ENCODE assay signal across 8 cellular contexts in genomic region chr4:172202480-172203076, GRCh38.
A peak's percentile ranks its signal among the peaks of the same experiment; 100 is the strongest.
DNase-seq lines count a peak whose midpoint lies in the region; ATAC-seq and TF ChIP-seq lines count a peak whose summit lies in the region.

No MANE protein-coding gene starts in this region.

- H3K4me1 Mint-ChIP-seq in GM23338 (no peaks in the 10 kb centered on the region), neural progenitor cell (peaks cover 3% of the 10 kb centered on the region)
- H3K4me1 Mint-ChIP-seq in activated T-helper 1 cell treated with anti-CD3 and anti-CD28 coated beads, Interleukin-12 subunit alpha, Interleukin-12 subunit beta, Interleukin-2, Interleukin-4 antibody, amounts not matched to agents 30 ng/mL and 10 ng/mL and 1 ng/mL, durations not matched to agents 14 hours and 24 hours and 36 hours (ENCODE audit: low read depth): no peaks in the 10 kb centered on the region

- no peaks in the 10 kb centered on the region for H3K9me2 ChIP-seq in GM23338 (ENCODE audit: insufficient read depth)

- no peak overlapping the region for H3K4me2 ChIP-seq in GM23338
- H3K4me2 ChIP-seq in neural progenitor cell: no peak overlapping the region

- no peak overlapping the region for H3K4me3 Mint-ChIP-seq in GM23338
- no peak overlapping the region for H3K4me3 Mint-ChIP-seq in neural progenitor cell
- no peak overlapping the region for H3K4me3 Mint-ChIP-seq in activated T-helper 1 cell treated with anti-CD3 and anti-CD28 coated beads, Interleukin-12 subunit alpha, Interleukin-12 subunit beta, Interleukin-2, Interleukin-4 antibody, amounts not matched to agents 30 ng/mL and 10 ng/mL and 1 ng/mL, durations not matched to agents 14 hours and 24 hours and 36 hours

- H3K27ac Mint-ChIP-seq in GM23338: no peak overlapping the region
- H3K27ac Mint-ChIP-seq in neural progenitor cell: no peak overlapping the region
- no peak overlapping the region for H3K27ac Mint-ChIP-seq in activated T-helper 1 cell treated with anti-CD3 and anti-CD28 coated beads, Interleukin-12 subunit alpha, Interleukin-12 subunit beta, Interleukin-2, Interleukin-4 antibody, amounts not matched to agents 30 ng/mL and 10 ng/mL and 1 ng/mL, durations not matched to agents 14 hours and 24 hours and 36 hours

- H3K4me1 ChIP-seq in GM23338 (ENCODE audit: insufficient read depth): no peaks in the 10 kb centered on the region
- H3K4me1 ChIP-seq in colonic mucosa: no peaks in the 10 kb centered on the region
- no peaks in the 10 kb centered on the region for H3K4me1 ChIP-seq in neural progenitor cell

- no peaks in the 10 kb centered on the region for H3K27me3 Mint-ChIP-seq in GM23338 (ENCODE audit: insufficient read depth, low read depth, poor library complexity)
- peaks cover 2% of the 10 kb centered on the region for H3K27me3 Mint-ChIP-seq in neural progenitor cell (ENCODE audit: insufficient read depth, low read depth)
- no peaks in the 10 kb centered on the region for H3K27me3 Mint-ChIP-seq in activated T-helper 1 cell treated with anti-CD3 and anti-CD28 coated beads, Interleukin-12 subunit alpha, Interleukin-12 subunit beta, Interleukin-2, Interleukin-4 antibody, amounts not matched to agents 30 ng/mL and 10 ng/mL and 1 ng/mL, durations not matched to agents 14 hours and 24 hours and 36 hours (ENCODE audit: insufficient read depth)

- intact Hi-C loops in colonic mucosa (cut with DNase I): no loop called here
- intact Hi-C loops in activated T-helper 1 cell treated with anti-CD3 and anti-CD28 coated beads, Interleukin-12 subunit alpha, Interleukin-12 subunit beta, Interleukin-2, Interleukin-4 antibody, amounts not matched to agents 30 ng/mL and 10 ng/mL and 1 ng/mL, durations not matched to agents 14 hours and 24 hours and 36 hours (cut with micrococcal nuclease): no loop called here

- H3K36me3 ChIP-seq in GM23338 (ENCODE audit: insufficient read depth) (no peaks in the 10 kb centered on the region), colonic mucosa (no peaks in the 10 kb centered on the region), neural progenitor cell (no peaks in the 10 kb centered on the region)

- no peaks in the 10 kb centered on the region for H3K36me3 Mint-ChIP-seq in GM23338 (ENCODE audit: low read depth)
- H3K36me3 Mint-ChIP-seq in neural progenitor cell: no peaks in the 10 kb centered on the region
- H3K36me3 Mint-ChIP-seq in activated T-helper 1 cell treated with anti-CD3 and anti-CD28 coated beads, Interleukin-12 subunit alpha, Interleukin-12 subunit beta, Interleukin-2, Interleukin-4 antibody, amounts not matched to agents 30 ng/mL and 10 ng/mL and 1 ng/mL, durations not matched to agents 14 hours and 24 hours and 36 hours (ENCODE audit: low read depth): no peaks in the 10 kb centered on the region

- no peaks in the 10 kb centered on the region for H3K27me3 ChIP-seq in GM23338 (ENCODE audit: insufficient read depth)
- no peaks in the 10 kb centered on the region for H3K27me3 ChIP-seq in colonic mucosa
- no peaks in the 10 kb centered on the region for H3K27me3 ChIP-seq in neural progenitor cell

- H3K9me3 ChIP-seq in colonic mucosa (no peaks in the 10 kb centered on the region), neural progenitor cell (ENCODE audit: low read depth) (peaks cover 3% of the 10 kb centered on the region)

- H3K9ac ChIP-seq in colonic mucosa (ENCODE audit: low read depth in 2 of 2, low read length in 2 of 2) (no peak overlapping the region), neural progenitor cell (no peak overlapping the region)

- H3K4me3 ChIP-seq in GM23338: no peak overlapping the region
- no peak overlapping the region for H3K4me3 ChIP-seq in colonic mucosa
- no peak overlapping the region for H3K4me3 ChIP-seq in neural progenitor cell

- TF ChIP-seq CTCF in GM23338 (conservative IDR thresholded peaks at IDR 0.05; ENCODE audit: low read depth in 2 of 2) (peak; percentile 85 to 95), colonic mucosa (IDR thresholded peaks at IDR 0.05) (peak; percentile 36), neural progenitor cell (IDR thresholded peaks at IDR 0.05) (peak; percentile 84)

- peak; percentile 42; the same call in 2 of the 3 replicates for ATAC-seq in GM23338
- ATAC-seq in GM19455 (IDR thresholded peaks at IDR 0.05; ENCODE audit: unreplicated experiment): no peak

- H3K27ac ChIP-seq in GM23338 (ENCODE audit: low read depth) (no peak overlapping the region), colonic mucosa (no peak overlapping the region), neural progenitor cell (no peak overlapping the region)

- H3F3A ChIP-seq in GM23338 (replicated peaks; ENCODE audit: low read depth): no peaks in the 10 kb centered on the region
- H3F3A ChIP-seq in neural progenitor cell (ENCODE audit: low read depth): no peaks in the 10 kb centered on the region

- H4K20me1 ChIP-seq in GM23338 (replicated peaks; ENCODE audit: insufficient read depth): no peaks in the 10 kb centered on the region
- H4K20me1 ChIP-seq in neural progenitor cell (ENCODE audit: low read depth): no peaks in the 10 kb centered on the region

- DNase-seq in COR-L47 (lab: John Stamatoyannopoulos, UW): peak; percentile 6
- DNase-seq in GM23338 (ENCODE audit: low spot score): peak; percentile 67
- peak; percentile 36 for DNase-seq in NCI-H460 (ENCODE audit: extremely low read depth, low read depth)
- no peak for DNase-seq in colonic mucosa
- peak; percentile 58 for DNase-seq in neural progenitor cell (ENCODE audit: low spot score)
- no peak for DNase-seq in NCI-H128 (lab: John Stamatoyannopoulos, UW; ENCODE audit: unreplicated experiment)
- DNase-seq in activated T-helper 1 cell treated with anti-CD3 and anti-CD28 coated beads, Interleukin-12 subunit alpha, Interleukin-12 subunit beta, Interleukin-2, Interleukin-4 antibody, amounts not matched to agents 30 ng/mL and 10 ng/mL and 1 ng/mL, durations not matched to agents 14 hours and 24 hours and 36 hours (ENCODE audit: low spot score): no peak

- H2AFZ ChIP-seq in GM23338 (no peak overlapping the region), neural progenitor cell (replicated peaks) (no peak overlapping the region)

- H3K79me2 ChIP-seq in GM23338 (replicated peaks; ENCODE audit: insufficient read depth) (no peaks in the 10 kb centered on the region), neural progenitor cell (ENCODE audit: low read depth) (no peaks in the 10 kb centered on the region)

- H3K9me3 Mint-ChIP-seq in GM23338 (peaks cover 5% of the 10 kb centered on the region; the same call in 1 of the 3 replicates), neural progenitor cell (peaks cover 1% of the 10 kb centered on the region)
- H3K9me3 Mint-ChIP-seq in activated T-helper 1 cell treated with anti-CD3 and anti-CD28 coated beads, Interleukin-12 subunit alpha, Interleukin-12 subunit beta, Interleukin-2, Interleukin-4 antibody, amounts not matched to agents 30 ng/mL and 10 ng/mL and 1 ng/mL, durations not matched to agents 14 hours and 24 hours and 36 hours: no peaks in the 10 kb centered on the region

TF ChIP-seq in GM23338, 12 proteins besides CTCF, POLR2A, EP300 and RAD21 (continues in another document):
- no peak for TF ChIP-seq POLR2AphosphoS5 (IDR thresholded peaks at IDR 0.05; ENCODE audit: low read depth)
- no peak for TF ChIP-seq ZNF331 (CRISPR knock-in tag; IDR thresholded peaks at IDR 0.05; ENCODE audit: low read depth)
- no peak for TF ChIP-seq ZNF114 (CRISPR knock-in tag; IDR thresholded peaks at IDR 0.05)
- TF ChIP-seq EZH2 (IDR thresholded peaks at IDR 0.05; ENCODE audit: low read depth, unreplicated experiment): no peak
- TF ChIP-seq ETS1 (IDR thresholded peaks at IDR 0.05): no peak
- TF ChIP-seq CREB1 (CRISPR knock-in tag; IDR thresholded peaks at IDR 0.05; ENCODE audit: low read depth): no peak

Comparison
In these comparisons a context has a peak if more than half of its experiments do, and no peak if none do; other contexts are left out.
1. DNase-seq: peak in COR-L47 (single experiment), GM23338 (single experiment), NCI-H460 (single experiment) and neural progenitor cell (single experiment); none in colonic mucosa (single experiment), NCI-H128 (single experiment) and activated T-helper 1 cell treated with anti-CD3 and anti-CD28 coated beads, Interleukin-12 subunit alpha, Interleukin-12 subunit beta, Interleukin-2, Interleukin-4 antibody, amounts not matched to agents 30 ng/mL and 10 ng/mL and 1 ng/mL, durations not matched to agents 14 hours and 24 hours and 36 hours (single experiment).
2. CTCF ChIP-seq: peak in every context shown above with its lines; median percentile 90 in GM23338; 84 in neural progenitor cell; 36 in colonic mucosa.